Comparison of ENCODE assay signal across 8 cellular contexts in genomic region chr11:73760680-73761402, GRCh38.
DNase-seq lines count a peak whose midpoint lies in the region; ATAC-seq lines count a peak whose summit lies in the region.

TSS of gene RAB6A (minus strand) at chr11:73761074. CDS start at chr11:73760635, 439 bp downstream.

- peak; percentile 93 for ATAC-seq in GM19025 (IDR thresholded peaks at IDR 0.05; ENCODE audit: low read depth, unreplicated experiment)
- peak; percentile 87 for ATAC-seq in HG03342 (IDR thresholded peaks at IDR 0.05; ENCODE audit: unreplicated experiment)

- DNase-seq in AG20443 (ENCODE audit: low spot score) (peak; percentile 98), NCI-H345 treated with DMSO at 0.1 percent for 48 hours (lab: John Stamatoyannopoulos, UW; ENCODE audit: unreplicated experiment) (peak; percentile 98), inferior parietal cortex (ENCODE audit: extremely low spot score) (peak; percentile 100)
- peak; percentile 98 to 99 (median 98) for DNase-seq in activated CD4-positive, CD25-positive, alpha-beta regulatory T cell (lab: John Stamatoyannopoulos, UW)
- DNase-seq in central memory CD4-positive, alpha-beta T cell: peak; percentile 100
- peak; percentile 99 for DNase-seq in stimulated activated CD4-positive, alpha-beta T cell treated with anti-CD3 and anti-CD28 coated beads, Interleukin-12 subunit alpha, Interleukin-12 subunit beta, amount 100 ng/mL, for 24 hours (ENCODE audit: low read depth in 2 of 2)

Comparison
In these comparisons a context has a peak if more than half of its experiments do, and no peak if none do; other contexts are left out.
1. Peak in every context shown above with its lines: DNase-seq and ATAC-seq.